Comparison of ENCODE assay signal across 20 cellular contexts in the genomic region with DNA sequence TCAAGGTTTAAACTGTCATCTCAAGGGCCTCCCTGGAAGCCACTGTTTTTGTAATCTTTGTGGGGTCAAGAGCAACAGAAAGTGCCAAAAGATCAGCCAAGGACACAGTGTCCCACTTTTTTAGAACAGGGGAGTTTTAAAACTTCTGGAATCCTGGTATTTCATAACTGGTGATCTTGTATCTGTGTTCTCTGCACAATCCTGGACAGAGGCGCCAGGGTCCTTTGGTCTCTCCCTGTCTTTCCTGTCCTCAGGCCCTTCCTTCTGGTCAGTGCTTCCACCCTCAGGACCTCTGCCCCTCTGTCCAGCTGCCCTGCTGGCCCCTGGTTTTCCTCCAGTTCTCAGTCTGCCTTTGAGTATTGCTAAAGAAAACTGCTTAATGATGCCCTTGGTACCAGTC. TPM values are rescaled to one million over a fixed set of nuclear protein-coding genes. Genes with fewer than 3 reads are reported as not detected.
DNase-seq lines count a peak whose midpoint lies in the region; ATAC-seq and TF ChIP-seq lines count a peak whose summit lies in the region.
"Had no signal": no experiment of that assay in that cellular context is flagged by ENCODE, and none has a peak within 500 bp of the region (broad histone marks: within the 10 kb centered on the region; RNA-seq: fewer than 3 reads in every experiment).

No MANE protein-coding gene starts in this region.

- H3K4me1 ChIP-seq in muscle layer of duodenum (ENCODE audit: control insufficient read depth in 1 of 2, insufficient read depth in 2 of 2, low read length in 2 of 2) = peaks cover 0 to 12% of the 10 kb centered on the region in 2 donors
- H3K4me1 ChIP-seq in colonic mucosa = no peaks in the 10 kb centered on the region

- no peaks in the 10 kb centered on the region for H3K9me3 ChIP-seq in muscle layer of duodenum (ENCODE audit: control insufficient read depth in 1 of 2, low read length in 2 of 2)
- H3K9me3 ChIP-seq in colonic mucosa = no peaks in the 10 kb centered on the region

- intact Hi-C loops in colonic mucosa (cut with DNase I) = no loop called here

- no peak overlapping the region for H3K9ac ChIP-seq in colonic mucosa (ENCODE audit: low read depth in 2 of 2, low read length in 2 of 2)

- H3K36me3 ChIP-seq in muscle layer of duodenum (ENCODE audit: control insufficient read depth in 1 of 2, insufficient read depth in 2 of 2, low read length in 2 of 2) (no peaks in the 10 kb centered on the region), colonic mucosa (no peaks in the 10 kb centered on the region)
- H3K36me3 ChIP-seq: cardiac muscle cell had no signal

- peak overlapping the region; percentile 11 for H3K27ac ChIP-seq in muscle layer of duodenum (ENCODE audit: low read length)
- peak overlapping the region; percentile 9 for H3K27ac ChIP-seq in temporal lobe (ENCODE audit: low read depth, low read length)
- H3K27ac ChIP-seq in colonic mucosa = no peak overlapping the region
- H3K27ac ChIP-seq: cardiac muscle cell, HL-60 had no signal

- ATAC-seq in GM21717 (IDR thresholded peaks at IDR 0.05; ENCODE audit: unreplicated experiment) = no peak
- ATAC-seq in HG03108 (IDR thresholded peaks at IDR 0.05; ENCODE audit: unreplicated experiment) = no peak
- ATAC-seq: activated T-cell treated with anti-CD3 and anti-CD28 coated beads, Interleukin-2, amount 50 U/mL, for 4 hours; K562; natural killer cell treated with Interleukin-12 subunit alpha and Interleukin-12 subunit beta and Interleukin-15 and Interleukin-18, amount 100 ng/mL, for 72 hours had no signal

- H3K27me3 ChIP-seq in muscle layer of duodenum (ENCODE audit: low read depth, low read length) (no peaks in the 10 kb centered on the region), colonic mucosa (no peaks in the 10 kb centered on the region)
- H3K27me3 ChIP-seq: cardiac muscle cell had no signal

- DNase-seq in LHCN-M2 (ENCODE audit: low read depth) (peak; percentile 24), fibroblast of villous mesenchyme (ENCODE audit: low read depth) (peak; percentile 18), GF-D8 (lab: John Stamatoyannopoulos, UW) (no peak), colonic mucosa (no peak)
- DNase-seq: activated CD4-positive, alpha-beta memory T cell treated with anti-CD3 and anti-CD28 coated beads for 36 hours; activated naive CD8-positive, alpha-beta T cell treated with anti-CD3 and anti-CD28 coated beads for 36 hours; activated T-cell treated with anti-CD3 and anti-CD28 coated beads, Interleukin-2, amount 50 U/mL, for 4 hours; CD8-positive, alpha-beta memory T cell; EL; NCI-H1105; NCI-H2171 treated with DMSO at 0.1 percent for 48 hours; SW 1271 had no signal

- TF ChIP-seq CTCF in fibroblast of villous mesenchyme (IDR thresholded peaks at IDR 0.05; ENCODE audit: insufficient read depth, low read depth, low read length) (no peak), colonic mucosa (IDR thresholded peaks at IDR 0.05) (no peak)

- H3K4me3 ChIP-seq in fibroblast of villous mesenchyme (ENCODE audit: low read depth, low read length) (no peak overlapping the region), muscle layer of duodenum (ENCODE audit: low read depth in 1 of 2, low read length in 2 of 2) (no peak overlapping the region), colonic mucosa (no peak overlapping the region)
- H3K4me3 ChIP-seq: cardiac muscle cell, K562 had no signal

RNA-seq across cellular contexts. Expression of a gene that starts 47.3 kb away (rescaled TPM):
- 7.6 and 8.3 TPM in 2 replicates for total RNA-seq in LHCN-M2 (2014; rRNA removed)
- polyA plus RNA-seq in LHCN-M2 (2012) = 3.5 TPM
- total RNA-seq in fibroblast of villous mesenchyme = 9.0 and 14.2 TPM in 2 replicates
- 20.9 TPM for total RNA-seq in temporal lobe
- total RNA-seq in colonic mucosa = 1 to 10 TPM; 3.2 to 4.0 TPM
- total RNA-seq: natural killer cell treated with Interleukin-12 subunit alpha and Interleukin-12 subunit beta and Interleukin-15 and Interleukin-18, amount 100 ng/mL, for 72 hours had no signal
- polyA plus RNA-seq: CD8-positive, alpha-beta memory T cell had no signal

Comparison
In these comparisons a context has a peak if more than half of its experiments do, and no peak if none do; other contexts are left out.
1. DNase-seq: peak in LHCN-M2 (single experiment) and fibroblast of villous mesenchyme (single experiment); none in GF-D8 (single experiment) and colonic mucosa (single experiment).